20 cellular contexts compared by ENCODE assay signal in the genomic region with DNA sequence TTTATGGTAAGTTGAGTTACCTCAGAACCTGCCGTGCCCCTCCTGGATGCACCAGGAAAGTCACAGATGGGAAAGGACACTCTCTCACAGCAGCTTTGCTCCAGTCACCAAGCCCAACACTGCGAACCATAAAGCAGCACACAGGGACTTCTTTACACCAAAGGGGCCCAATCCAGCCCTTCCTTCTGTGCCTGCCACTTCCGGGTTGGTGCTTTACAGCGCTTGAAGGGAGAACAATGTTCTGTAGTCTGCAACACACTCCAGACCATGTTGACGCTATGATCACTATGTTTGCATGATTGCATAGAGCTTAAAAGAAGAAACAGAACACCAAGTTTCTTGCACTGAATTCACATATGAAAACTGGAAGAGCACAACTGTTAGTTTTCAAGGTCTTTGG. TPM values are rescaled to one million over a fixed set of nuclear protein-coding genes. Genes with fewer than 3 reads are reported as not detected.
DNase-seq lines count a peak whose midpoint lies in the region; ATAC-seq, FAIRE-seq and TF ChIP-seq lines count a peak whose summit lies in the region.
"Had no signal": no experiment of that assay in that cellular context is flagged by ENCODE, and none has a peak within 500 bp of the region (broad histone marks: within the 10 kb centered on the region; RNA-seq: fewer than 3 reads in every experiment).

No MANE protein-coding gene starts in this region.

- no peaks in the 10 kb centered on the region for H3K9me2 ChIP-seq in Karpas-422 (replicated peaks; ENCODE audit: insufficient read depth, low read length)

- no peak overlapping the region for H3K4me2 ChIP-seq in Karpas-422 (ENCODE audit: low read depth, low read length, poor library complexity, severe bottlenecking)
- H3K4me2 ChIP-seq: GM23338 had no signal

- POLR2A ChIA-PET in naive thymus-derived CD8-positive, alpha-beta T cell (lab: Charles Lee), result no interaction called here

- no peak for TF ChIP-seq CTCF in bronchial epithelial cell (IDR thresholded peaks at IDR 0.05; ENCODE audit: insufficient read depth, low read length, severe bottlenecking)

- intact Hi-C loops in left colon (cut with DNase I, micrococcal nuclease), result no loop called here

- H3K36me3 ChIP-seq in bronchial epithelial cell (ENCODE audit: control insufficient read depth, insufficient read depth, low read length) (no peaks in the 10 kb centered on the region), Karpas-422 (ENCODE audit: insufficient read depth, low read length) (no peaks in the 10 kb centered on the region)
- H3K36me3 ChIP-seq: BE2C had no signal

- H3K79me2 ChIP-seq in Karpas-422 (ENCODE audit: low read length), result no peaks in the 10 kb centered on the region

- DNase-seq in HTR-8/SVneo (ENCODE audit: insufficient read length, low spot score) (no peak), bronchial epithelial cell (ENCODE audit: low read depth) (no peak), left colon (no peak), putamen (ENCODE audit: low spot score) (peak; percentile 16), Karpas-422 (no peak)
- DNase-seq in naive thymus-derived CD8-positive, alpha-beta T cell, result no peak
- DNase-seq: BE2C; Caco-2; CD4-positive, CD25-positive, alpha-beta regulatory T cell; DMS153; DMS79; GDM1; HCEC 1CT had no signal

- FAIRE-seq in HTR-8/SVneo (lab: Jason Lieb, UNC), result peak; percentile 58
- FAIRE-seq in bronchial epithelial cell (lab: Jason Lieb, UNC), result peak; percentile 23
- FAIRE-seq: GM12892, GM18507, H54 had no signal

- no peak overlapping the region for H3K27ac ChIP-seq in Karpas-422 (ENCODE audit: low read length)
- H3K27ac ChIP-seq: HL-60 had no signal

- H3K27ac Mint-ChIP-seq in naive thymus-derived CD8-positive, alpha-beta T cell, result peak overlapping the region in 2 of 10 donors; percentile 17 to 19
- H3K27ac Mint-ChIP-seq: CD4-positive, CD25-positive, alpha-beta regulatory T cell; GM23338; IgD-negative memory B cell had no signal

- no peaks in the 10 kb centered on the region for H3K4me1 ChIP-seq in Karpas-422 (ENCODE audit: low read length)
- H3K4me1 ChIP-seq: BE2C, Caco-2 had no signal

- H2AFZ ChIP-seq in Karpas-422 (ENCODE audit: low read length), result no peak overlapping the region
- H2AFZ ChIP-seq: GM23338 had no signal

- peak; percentile 23 for ATAC-seq in left colon
- no peak for ATAC-seq in GM18520 (IDR thresholded peaks at IDR 0.05; ENCODE audit: unreplicated experiment)
- no peak for ATAC-seq in naive thymus-derived CD8-positive, alpha-beta T cell
- ATAC-seq: GM23338 had no signal

- no peaks in the 10 kb centered on the region for H3K4me1 Mint-ChIP-seq in naive thymus-derived CD8-positive, alpha-beta T cell
- H3K4me1 Mint-ChIP-seq: GM23338, IgD-negative memory B cell had no signal

- H3K27me3 ChIP-seq in bronchial epithelial cell (ENCODE audit: control insufficient read depth, insufficient read depth, low read length), result no peaks in the 10 kb centered on the region
- no peaks in the 10 kb centered on the region for H3K27me3 ChIP-seq in Karpas-422 (ENCODE audit: low read length)
- H3K27me3 ChIP-seq: BE2C had no signal

- H4K20me1 ChIP-seq in Karpas-422 (ENCODE audit: insufficient read depth, low read depth, low read length), result no peaks in the 10 kb centered on the region

- H3K4me3 ChIP-seq in bronchial epithelial cell (ENCODE audit: low read depth, low read length) (no peak overlapping the region), Karpas-422 (ENCODE audit: low read length) (no peak overlapping the region)
- H3K4me3 ChIP-seq: GM23338 had no signal

- no peak overlapping the region for H3K4me3 Mint-ChIP-seq in naive thymus-derived CD8-positive, alpha-beta T cell
- H3K4me3 Mint-ChIP-seq: CD4-positive, CD25-positive, alpha-beta regulatory T cell; GM23338; IgD-negative memory B cell had no signal

- no peaks in the 10 kb centered on the region for H3K9me3 ChIP-seq in Karpas-422 (ENCODE audit: low read length)
- H3K9me3 ChIP-seq: BE2C, Caco-2 had no signal

- no peak overlapping the region for H3K9ac ChIP-seq in Karpas-422 (ENCODE audit: low read length)

- peaks cover 8 to 27% (median 11%) of the 10 kb centered on the region in 3 donors for H3K36me3 Mint-ChIP-seq in naive thymus-derived CD8-positive, alpha-beta T cell

- H3K9me3 Mint-ChIP-seq in naive thymus-derived CD8-positive, alpha-beta T cell, result no peaks in the 10 kb centered on the region
- H3K9me3 Mint-ChIP-seq: CD4-positive, CD25-positive, alpha-beta regulatory T cell; GM23338; IgD-negative memory B cell had no signal

- H3K27me3 Mint-ChIP-seq in naive thymus-derived CD8-positive, alpha-beta T cell, result no peaks in the 10 kb centered on the region
- H3K27me3 Mint-ChIP-seq: CD4-positive, CD25-positive, alpha-beta regulatory T cell; IgD-negative memory B cell had no signal

RNA-seq across cellular contexts. Expression of a gene that starts 57.1 kb away (rescaled TPM):
- 12.1 and 15.1 TPM in 2 replicates for total RNA-seq in bronchial epithelial cell
- total RNA-seq in left colon, result 10 to 100 TPM in 1 of 2 donors, 1 to 10 TPM in 1; 8.7 to 13.0 TPM
- total RNA-seq in Karpas-422 (2014; rRNA removed; shearing (Covaris generic); ENCODE audit: low replicate concordance), result 1.1 and 3.6 TPM in 2 replicates
- total RNA-seq in naive thymus-derived CD8-positive, alpha-beta T cell, result 1 to 10 TPM; 3.2 to 3.8 TPM
- polyA plus RNA-seq in naive thymus-derived CD8-positive, alpha-beta T cell, result 1 to 10 TPM; 2.1 to 3.7 (median 2.2) TPM

RNA-seq across cellular contexts. Expression of a gene that starts 57.2 kb away (rescaled TPM):
- 4.2 and 6.5 TPM in 2 replicates for total RNA-seq in bronchial epithelial cell
- total RNA-seq in left colon, result 10 to 100 TPM; 11.2 to 14.2 TPM
- total RNA-seq in Karpas-422 (2014; rRNA removed; shearing (Covaris generic); ENCODE audit: low replicate concordance), result 5.2 and 9.6 TPM in 2 replicates
- 10 to 100 TPM; 12.5 to 13.7 TPM for total RNA-seq in naive thymus-derived CD8-positive, alpha-beta T cell
- 10 to 100 TPM; 21.8 to 25.9 (median 22.5) TPM for polyA plus RNA-seq in naive thymus-derived CD8-positive, alpha-beta T cell
